In genomic region chr4:154944996-154945395, GRCh38 we compare ENCODE assay signal across 1 cellular context.
TF ChIP-seq lines count a peak whose summit lies in the region.

No MANE protein-coding gene starts in this region.

TF ChIP-seq in H1, 55 proteins besides CTCF, POLR2A, EP300 and RAD21 (continued from another document):
- TF ChIP-seq ZNF274 (IDR thresholded peaks at IDR 0.05; ENCODE audit: borderline replicate concordance, extremely low read depth, low read length): no peak
